ENCODE assay signal across 9 cellular contexts in the genomic region with DNA sequence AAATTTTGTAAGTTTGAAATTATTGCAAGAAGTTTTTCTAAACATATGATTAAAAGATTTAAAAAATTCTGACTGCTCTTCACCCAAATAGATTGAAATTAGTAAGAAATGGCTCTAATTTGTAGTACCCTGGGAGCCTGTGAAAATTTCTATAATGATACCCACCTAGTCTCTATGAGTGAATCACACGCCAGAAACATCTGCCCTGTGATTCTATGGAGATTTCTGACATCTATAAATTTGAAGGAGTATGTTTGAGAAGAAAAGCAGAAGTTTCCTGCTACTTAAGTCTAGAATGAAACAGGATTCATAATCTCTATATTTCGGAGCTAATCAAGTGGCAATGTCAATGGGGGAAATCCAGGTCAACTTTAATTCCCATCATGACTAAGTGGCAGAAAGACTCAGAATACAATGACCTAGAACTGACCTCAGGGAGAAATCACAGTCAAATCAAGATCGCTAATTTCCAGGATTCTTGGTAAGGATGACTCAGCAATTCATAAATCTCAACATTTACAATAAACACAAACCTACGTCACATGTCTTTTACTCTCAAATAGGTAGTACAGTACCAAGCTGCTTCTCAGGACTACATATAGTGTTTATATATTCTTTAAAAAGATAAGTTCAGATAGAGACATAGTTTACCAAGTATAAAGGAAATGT.
A peak's percentile ranks its signal among the peaks of the same experiment; 100 is the strongest.
DNase-seq lines count a peak whose midpoint lies in the region; ATAC-seq, FAIRE-seq and TF ChIP-seq lines count a peak whose summit lies in the region.
"Had no signal": no experiment of that assay in that cellular context is flagged by ENCODE, and none has a peak within 500 bp of the region (broad histone marks: within the 10 kb centered on the region; RNA-seq: fewer than 3 reads in every experiment).

No MANE protein-coding gene starts in this region.

- H3K36me3 ChIP-seq in astrocyte (ENCODE audit: insufficient read depth, low read length) (no peaks in the 10 kb centered on the region), skeletal muscle satellite cell (ENCODE audit: insufficient read depth, low read length) (no peaks in the 10 kb centered on the region)

- no peaks in the 10 kb centered on the region for H3K9me3 Mint-ChIP-seq in activated CD8-positive, alpha-beta memory T cell treated with anti-CD3 and anti-CD28 coated beads, Interleukin-2, amount 10 ng/mL, durations not matched to agents 7 days and 5 days (ENCODE audit: low read depth)
- peaks cover 2% of the 10 kb centered on the region for H3K9me3 Mint-ChIP-seq in astrocyte (ENCODE audit: unreplicated experiment)

- H3K4me1 ChIP-seq in astrocyte (ENCODE audit: insufficient read depth, low read length) = no peaks in the 10 kb centered on the region
- H3K4me1 ChIP-seq in skeletal muscle satellite cell (ENCODE audit: control insufficient read depth, insufficient read depth, low read length) = peaks cover 7% of the 10 kb centered on the region

- no peak overlapping the region for H3K27ac ChIP-seq in astrocyte (ENCODE audit: low read depth, low read length)
- H3K27ac ChIP-seq: skin epidermis had no signal

- no peak for DNase-seq in activated CD8-positive, alpha-beta memory T cell treated with anti-CD3 and anti-CD28 coated beads, Interleukin-2, amount 10 ng/mL, durations not matched to agents 7 days and 5 days
- no peak for DNase-seq in activated CD8-positive, alpha-beta memory T cell treated with anti-CD3 and anti-CD28 coated beads for 24 hours
- DNase-seq in HT1080 (ENCODE audit: low read depth) (peak; percentile 19), astrocyte (ENCODE audit: low read depth) (peak; percentile 24), ureter (ENCODE audit: low spot score) (no peak), inferior parietal cortex (ENCODE audit: extremely low spot score) (no peak), medulla oblongata (ENCODE audit: extremely low spot score) (no peak)

- H3K36me3 Mint-ChIP-seq in activated CD8-positive, alpha-beta memory T cell treated with anti-CD3 and anti-CD28 coated beads, Interleukin-2, amount 10 ng/mL, durations not matched to agents 7 days and 5 days = peaks cover 28% of the 10 kb centered on the region
- no peaks in the 10 kb centered on the region for H3K36me3 Mint-ChIP-seq in astrocyte (ENCODE audit: low read depth, unreplicated experiment)

- no peak for TF ChIP-seq CTCF in astrocyte (IDR thresholded peaks at IDR 0.05; ENCODE audit: insufficient read depth, low read depth, low read length)

- peak overlapping the region; percentile 72 for H3K27ac Mint-ChIP-seq in activated CD8-positive, alpha-beta memory T cell treated with anti-CD3 and anti-CD28 coated beads, Interleukin-2, amount 10 ng/mL, durations not matched to agents 7 days and 5 days
- H3K27ac Mint-ChIP-seq in astrocyte (ENCODE audit: unreplicated experiment) = no peak overlapping the region

- H3K9ac ChIP-seq in astrocyte (ENCODE audit: low read length) (no peak overlapping the region), skeletal muscle satellite cell (ENCODE audit: low read depth, low read length) (no peak overlapping the region)

- no peak overlapping the region for H3K4me3 ChIP-seq in astrocyte (ENCODE audit: insufficient read depth, low read depth, low read length)
- no peak overlapping the region for H3K4me3 ChIP-seq in skeletal muscle satellite cell (ENCODE audit: low read length)
- H3K4me3 ChIP-seq: skin epidermis had no signal

- no peaks in the 10 kb centered on the region for H3K9me3 ChIP-seq in astrocyte (ENCODE audit: insufficient read depth, low read depth, low read length)
- H3K9me3 ChIP-seq in skeletal muscle satellite cell (replicated peaks; ENCODE audit: low read length) = no peaks in the 10 kb centered on the region

- no peaks in the 10 kb centered on the region for H4K20me1 ChIP-seq in astrocyte (ENCODE audit: insufficient read depth, low read length)

- no peak overlapping the region for H2AFZ ChIP-seq in astrocyte (ENCODE audit: low read depth, low read length)

- peak overlapping the region; percentile 16 for H3K4me3 Mint-ChIP-seq in activated CD8-positive, alpha-beta memory T cell treated with anti-CD3 and anti-CD28 coated beads, Interleukin-2, amount 10 ng/mL, durations not matched to agents 7 days and 5 days
- no peak overlapping the region for H3K4me3 Mint-ChIP-seq in astrocyte (ENCODE audit: unreplicated experiment)

- H3K4me1 Mint-ChIP-seq in activated CD8-positive, alpha-beta memory T cell treated with anti-CD3 and anti-CD28 coated beads, Interleukin-2, amount 10 ng/mL, durations not matched to agents 7 days and 5 days = peaks cover 67% of the 10 kb centered on the region
- H3K4me1 Mint-ChIP-seq in astrocyte (ENCODE audit: low read depth, unreplicated experiment) = no peaks in the 10 kb centered on the region

- ATAC-seq in activated CD8-positive, alpha-beta memory T cell treated with anti-CD3 and anti-CD28 coated beads, Interleukin-2, amount 10 ng/mL, durations not matched to agents 7 days and 5 days = peak; percentile 71

- no peaks in the 10 kb centered on the region for H3K27me3 Mint-ChIP-seq in activated CD8-positive, alpha-beta memory T cell treated with anti-CD3 and anti-CD28 coated beads, Interleukin-2, amount 10 ng/mL, durations not matched to agents 7 days and 5 days
- H3K27me3 Mint-ChIP-seq in astrocyte (ENCODE audit: low read depth, unreplicated experiment) = no peaks in the 10 kb centered on the region

- no peak for FAIRE-seq in astrocyte (lab: Jason Lieb, UNC)

- no peaks in the 10 kb centered on the region for H3K79me2 ChIP-seq in astrocyte (ENCODE audit: insufficient read depth, low read length)

- H3K4me2 ChIP-seq in astrocyte (ENCODE audit: low read length) = no peak overlapping the region
- H3K4me2 ChIP-seq in skeletal muscle satellite cell (ENCODE audit: low read length) = peak overlapping the region; percentile 10

- no peaks in the 10 kb centered on the region for H3K27me3 ChIP-seq in astrocyte (ENCODE audit: insufficient read depth, low read length)
- H3K27me3 ChIP-seq in skeletal muscle satellite cell (ENCODE audit: control insufficient read depth, insufficient read depth, low read length) = no peaks in the 10 kb centered on the region

- CTCF ChIA-PET in activated CD8-positive, alpha-beta memory T cell treated with anti-CD3 and anti-CD28 coated beads, Interleukin-2, amount 10 ng/mL, durations not matched to agents 7 days and 5 days (lab: Charles Lee) = interaction anchor here (0.7 to 2.2 kb wide), 7 partner anchors 12 to 27 kb away, joined by 3 to 26 read pairs (median 3); no protein-coding TSS in a partner anchor

Comparison
In these comparisons a context has a peak if more than half of its experiments do, and no peak if none do; other contexts are left out.
1. DNase-seq: peak in HT1080 (single experiment) and astrocyte (single experiment); none in activated CD8-positive, alpha-beta memory T cell treated with anti-CD3 and anti-CD28 coated beads, Interleukin-2, amount 10 ng/mL, durations not matched to agents 7 days and 5 days (single experiment), activated CD8-positive, alpha-beta memory T cell treated with anti-CD3 and anti-CD28 coated beads for 24 hours (single experiment), ureter (single experiment), inferior parietal cortex (single experiment) and medulla oblongata (single experiment).